8 cellular contexts compared by ENCODE assay signal in genomic region chr6:158911746-158912158, GRCh38.
DNase-seq lines count a peak whose midpoint lies in the region; ATAC-seq and TF ChIP-seq lines count a peak whose summit lies in the region.

No MANE protein-coding gene starts in this region.

- H3K4me3 ChIP-seq in PC-3 (ENCODE audit: low read length): no peak overlapping the region
- no peak overlapping the region for H3K4me3 ChIP-seq in ascending aorta

- CTCF ChIA-PET in PC-3 (lab: Charles Lee): no interaction called here

- no peaks in the 10 kb centered on the region for H3K79me2 ChIP-seq in PC-3 (ENCODE audit: low read length)

- intact Hi-C loops in PC-3 (cut with micrococcal nuclease): loop anchor here (10.0 kb wide), 1 partner anchor 57 kb away; no protein-coding TSS in a partner anchor
- intact Hi-C loops in ascending aorta (cut with DNase I): no loop called here

- no peaks in the 10 kb centered on the region for H3K27me3 Mint-ChIP-seq in activated T-cell treated with anti-CD3 and anti-CD28 coated beads, Interleukin-2, amount 50 U/mL, for 24 hours
- no peaks in the 10 kb centered on the region for H3K27me3 Mint-ChIP-seq in effector memory CD8-positive, alpha-beta T cell
- no peaks in the 10 kb centered on the region for H3K27me3 Mint-ChIP-seq in stimulated activated naive CD8-positive, alpha-beta T cell treated with anti-CD3 and anti-CD28 coated beads, Interleukin-15, amount 100 ng/mL, for 72 hours

- H3K36me3 ChIP-seq in PC-3 (ENCODE audit: low read depth, low read length) (no peaks in the 10 kb centered on the region), ascending aorta (no peaks in the 10 kb centered on the region)

- H3K9me3 ChIP-seq in PC-3 (ENCODE audit: low read length): no peaks in the 10 kb centered on the region
- no peaks in the 10 kb centered on the region for H3K9me3 ChIP-seq in ascending aorta

- no peak overlapping the region for H3K9ac ChIP-seq in PC-3 (ENCODE audit: low read length)

- TF ChIP-seq CTCF in PC-3 (conservative IDR thresholded peaks at IDR 0.05; ENCODE audit: low read depth, low read length) (no peak), ascending aorta (IDR thresholded peaks at IDR 0.05) (no peak)

- H3K4me1 Mint-ChIP-seq in activated T-cell treated with anti-CD3 and anti-CD28 coated beads, Interleukin-2, amount 50 U/mL, for 24 hours (ENCODE audit: low read depth): peaks cover 41% of the 10 kb centered on the region
- peaks cover 32 to 34% of the 10 kb centered on the region in 2 donors for H3K4me1 Mint-ChIP-seq in effector memory CD8-positive, alpha-beta T cell (ENCODE audit: low read depth in 2 of 2)
- peaks cover 54% of the 10 kb centered on the region for H3K4me1 Mint-ChIP-seq in stimulated activated naive CD8-positive, alpha-beta T cell treated with anti-CD3 and anti-CD28 coated beads, Interleukin-15, amount 100 ng/mL, for 72 hours

- peak; percentile 39 for DNase-seq in activated T-cell treated with anti-CD3 and anti-CD28 coated beads, Interleukin-2, amount 50 U/mL, for 24 hours
- no peak for DNase-seq in activated T-cell treated with anti-CD3 and anti-CD28 coated beads, Interleukin-2, amount 50 U/mL, for 1 hour
- DNase-seq in PC-3: peak; percentile 22
- DNase-seq in effector memory CD8-positive, alpha-beta T cell: peak; percentile 31 to 44 (median 39)
- DNase-seq in stimulated activated naive CD8-positive, alpha-beta T cell treated with anti-CD3 and anti-CD28 coated beads, Interleukin-15, amount 100 ng/mL, for 72 hours: peak; percentile 39 to 52
- no peak for DNase-seq in ascending aorta (ENCODE audit: low spot score in 2 of 2)
- no peak for DNase-seq in NCI-H526 (lab: John Stamatoyannopoulos, UW)
- no peak for DNase-seq in COLO829 (ENCODE audit: low spot score)

- POLR2A ChIA-PET in PC-3 (lab: Charles Lee; ENCODE audit: unreplicated experiment): no interaction called here

- no peaks in the 10 kb centered on the region for H4K20me1 ChIP-seq in PC-3 (ENCODE audit: low read length)

- no TSS peak for BruUV-seq in PC-3 (replicated peaks; lab: Mats Ljungman, UMichigan)

- H3K27me3 ChIP-seq in PC-3 (ENCODE audit: low read length) (no peaks in the 10 kb centered on the region), ascending aorta (no peaks in the 10 kb centered on the region)

- ATAC-seq in PC-3: no peak
- peak; percentile 92 for ATAC-seq in effector memory CD8-positive, alpha-beta T cell (replicated peaks)
- peak; percentile 82 for ATAC-seq in stimulated activated naive CD8-positive, alpha-beta T cell treated with anti-CD3 and anti-CD28 coated beads, Interleukin-15, amount 100 ng/mL, for 72 hours

- H2AFZ ChIP-seq in PC-3 (ENCODE audit: low read length): peak overlapping the region; percentile 28; the same call in 1 of the 2 replicates

- H3F3A ChIP-seq in PC-3 (ENCODE audit: low read length, unreplicated experiment): peaks cover 3% of the 10 kb centered on the region

- H3K27ac Mint-ChIP-seq in activated T-cell treated with anti-CD3 and anti-CD28 coated beads, Interleukin-2, amount 50 U/mL, for 24 hours: peak overlapping the region; percentile 34
- peak overlapping the region; percentile 59 to 84 for H3K27ac Mint-ChIP-seq in effector memory CD8-positive, alpha-beta T cell
- peak overlapping the region; percentile 81 to 94 for H3K27ac Mint-ChIP-seq in stimulated activated naive CD8-positive, alpha-beta T cell treated with anti-CD3 and anti-CD28 coated beads, Interleukin-15, amount 100 ng/mL, for 72 hours

- 0 out of 2 replicates have a peak overlapping the region, but pooled peaks have one; percentile 89 for H3K4me2 ChIP-seq in PC-3 (ENCODE audit: low read length)

- H3K36me3 Mint-ChIP-seq in activated T-cell treated with anti-CD3 and anti-CD28 coated beads, Interleukin-2, amount 50 U/mL, for 24 hours (ENCODE audit: low read depth): no peaks in the 10 kb centered on the region
- H3K36me3 Mint-ChIP-seq in effector memory CD8-positive, alpha-beta T cell (ENCODE audit: insufficient read depth): peaks cover 3% of the 10 kb centered on the region

- H3K4me1 ChIP-seq in PC-3 (ENCODE audit: insufficient read depth, low read length): peaks cover 37% of the 10 kb centered on the region
- H3K4me1 ChIP-seq in ascending aorta: no peaks in the 10 kb centered on the region

- H3K27ac ChIP-seq in PC-3 (ENCODE audit: low read length): 0 out of 2 replicates have a peak overlapping the region, but pooled peaks have one; percentile 86
- no peak overlapping the region for H3K27ac ChIP-seq in ascending aorta

- H3K9me3 Mint-ChIP-seq in activated T-cell treated with anti-CD3 and anti-CD28 coated beads, Interleukin-2, amount 50 U/mL, for 24 hours: no peaks in the 10 kb centered on the region
- peaks cover 0 to under 1% of the 10 kb centered on the region in 2 donors for H3K9me3 Mint-ChIP-seq in effector memory CD8-positive, alpha-beta T cell
- peaks cover 6 to 8% of the 10 kb centered on the region in 2 donors for H3K9me3 Mint-ChIP-seq in stimulated activated naive CD8-positive, alpha-beta T cell treated with anti-CD3 and anti-CD28 coated beads, Interleukin-15, amount 100 ng/mL, for 72 hours

- no peaks in the 10 kb centered on the region; the same call in 1 of the 2 replicates for H3K9me2 ChIP-seq in PC-3 (replicated peaks; ENCODE audit: low read length)

- peak overlapping the region; percentile 11 for H3K4me3 Mint-ChIP-seq in activated T-cell treated with anti-CD3 and anti-CD28 coated beads, Interleukin-2, amount 50 U/mL, for 24 hours
- H3K4me3 Mint-ChIP-seq in effector memory CD8-positive, alpha-beta T cell: peak overlapping the region; percentile 59 to 65
- peak overlapping the region; percentile 62 to 75 for H3K4me3 Mint-ChIP-seq in stimulated activated naive CD8-positive, alpha-beta T cell treated with anti-CD3 and anti-CD28 coated beads, Interleukin-15, amount 100 ng/mL, for 72 hours

Comparison
In these comparisons a context has a peak if more than half of its experiments do, and no peak if none do; other contexts are left out.
1. DNase-seq: peak in activated T-cell treated with anti-CD3 and anti-CD28 coated beads, Interleukin-2, amount 50 U/mL, for 24 hours (single experiment), PC-3 (single experiment), effector memory CD8-positive, alpha-beta T cell (3 of 3) and stimulated activated naive CD8-positive, alpha-beta T cell treated with anti-CD3 and anti-CD28 coated beads, Interleukin-15, amount 100 ng/mL, for 72 hours (2 of 2); none in activated T-cell treated with anti-CD3 and anti-CD28 coated beads, Interleukin-2, amount 50 U/mL, for 1 hour (single experiment), ascending aorta (0 of 2), NCI-H526 (0 of 2) and COLO829 (single experiment).
2. H3K27ac Mint-ChIP-seq: peak in every context shown above with its lines; median percentile 88 in stimulated activated naive CD8-positive, alpha-beta T cell treated with anti-CD3 and anti-CD28 coated beads, Interleukin-15, amount 100 ng/mL, for 72 hours; 72 in effector memory CD8-positive, alpha-beta T cell; 34 in activated T-cell treated with anti-CD3 and anti-CD28 coated beads, Interleukin-2, amount 50 U/mL, for 24 hours.
3. H3K4me3 Mint-ChIP-seq: peak in every context shown above with its lines; median percentile 68 in stimulated activated naive CD8-positive, alpha-beta T cell treated with anti-CD3 and anti-CD28 coated beads, Interleukin-15, amount 100 ng/mL, for 72 hours; 62 in effector memory CD8-positive, alpha-beta T cell; 11 in activated T-cell treated with anti-CD3 and anti-CD28 coated beads, Interleukin-2, amount 50 U/mL, for 24 hours.